In genomic region chr11:121581607-121582006, GRCh38 we compare ENCODE assay signal across 15 cellular contexts.
DNase-seq lines count a peak whose midpoint lies in the region; ATAC-seq lines count a peak whose summit lies in the region.
"Had no signal": no experiment of that assay in that cellular context is flagged by ENCODE, and none has a peak within 500 bp of the region (broad histone marks: within the 10 kb centered on the region; RNA-seq: fewer than 3 reads in every experiment).

No MANE protein-coding gene starts in this region.

- peaks cover 15 to 22% (median 20%) of the 10 kb centered on the region in 4 donors for H3K4me1 Mint-ChIP-seq in CD4-positive, CD25-positive, alpha-beta regulatory T cell
- H3K4me1 Mint-ChIP-seq in T-helper 1 cell treated with Interleukin-12 subunit alpha and Interleukin-12 subunit beta and Interleukin-4 antibody, amounts not matched to agents 30 μg/mL and 1 μg/mL, for 36 hours (ENCODE audit: low read depth) = peaks cover 27% of the 10 kb centered on the region
- H3K4me1 Mint-ChIP-seq in central memory CD8-positive, alpha-beta T cell = peaks cover 44% of the 10 kb centered on the region
- H3K4me1 Mint-ChIP-seq: endodermal cell had no signal

- H3K4me3 Mint-ChIP-seq in CD4-positive, CD25-positive, alpha-beta regulatory T cell = no peak overlapping the region
- peak overlapping the region; percentile 22 for H3K4me3 Mint-ChIP-seq in T-helper 1 cell treated with Interleukin-12 subunit alpha and Interleukin-12 subunit beta and Interleukin-4 antibody, amounts not matched to agents 30 μg/mL and 1 μg/mL, for 36 hours
- no peak overlapping the region for H3K4me3 Mint-ChIP-seq in central memory CD8-positive, alpha-beta T cell
- H3K4me3 Mint-ChIP-seq: endodermal cell had no signal

- H4K20me1 ChIP-seq in BLaER1 = no peaks in the 10 kb centered on the region

- peak overlapping the region; percentile 63 for H3K27ac ChIP-seq in BLaER1
- no peak overlapping the region for H3K27ac ChIP-seq in CD4-positive, CD25-positive, alpha-beta regulatory T cell (ENCODE audit: insufficient read depth, low read length, poor library complexity, severe bottlenecking)
- H3K27ac ChIP-seq: vagina had no signal

- H3K27me3 ChIP-seq in BLaER1 = no peaks in the 10 kb centered on the region
- no peaks in the 10 kb centered on the region for H3K27me3 ChIP-seq in CD4-positive, CD25-positive, alpha-beta regulatory T cell (ENCODE audit: control insufficient read depth, insufficient read depth, low read length)
- H3K27me3 ChIP-seq: ovary, vagina had no signal

- H3K9ac ChIP-seq in BLaER1 = no peak overlapping the region

- H3K9me3 ChIP-seq in BLaER1 = peaks cover 23% of the 10 kb centered on the region
- no peaks in the 10 kb centered on the region for H3K9me3 ChIP-seq in CD4-positive, CD25-positive, alpha-beta regulatory T cell (ENCODE audit: control insufficient read depth in 2 of 2, low read length in 2 of 2)
- H3K9me3 ChIP-seq: ovary, vagina had no signal

- no peak for DNase-seq in CD4-positive, CD25-positive, alpha-beta regulatory T cell
- DNase-seq in central memory CD8-positive, alpha-beta T cell (ENCODE audit: low spot score in 2 of 2) = no peak
- no peak for DNase-seq in HPDE6-E6E7 (ENCODE audit: extremely low spot score)
- no peak for DNase-seq in HCEC 1CT
- DNase-seq in occipital lobe (lab: John Stamatoyannopoulos, UW) = no peak
- DNase-seq: activated CD4-positive, CD25-positive, alpha-beta regulatory T cell treated with anti-CD3 and anti-CD28 coated beads, Interleukin-2, amount 50 U/mL, for 72 hours; AML-193; DMS 273 treated with DMSO at 0.1 percent for 48 hours; endodermal cell; NCI-H1048; ovary; SHP77 treated with DMSO at 0.1 percent for 48 hours had no signal

- H3K36me3 Mint-ChIP-seq in CD4-positive, CD25-positive, alpha-beta regulatory T cell = peaks cover 64% of the 10 kb centered on the region
- H3K36me3 Mint-ChIP-seq in T-helper 1 cell treated with Interleukin-12 subunit alpha and Interleukin-12 subunit beta and Interleukin-4 antibody, amounts not matched to agents 30 μg/mL and 1 μg/mL, for 36 hours (ENCODE audit: low read depth) = peaks cover 70% of the 10 kb centered on the region
- peaks cover 81% of the 10 kb centered on the region for H3K36me3 Mint-ChIP-seq in central memory CD8-positive, alpha-beta T cell (ENCODE audit: insufficient read depth)

- H3K27ac Mint-ChIP-seq in CD4-positive, CD25-positive, alpha-beta regulatory T cell = peak overlapping the region; percentile 53 to 90 (median 82)
- H3K27ac Mint-ChIP-seq in T-helper 1 cell treated with Interleukin-12 subunit alpha and Interleukin-12 subunit beta and Interleukin-4 antibody, amounts not matched to agents 30 μg/mL and 1 μg/mL, for 36 hours = peak overlapping the region; percentile 78
- H3K27ac Mint-ChIP-seq in central memory CD8-positive, alpha-beta T cell (ENCODE audit: low read depth) = peak overlapping the region; percentile 64
- H3K27ac Mint-ChIP-seq: endodermal cell had no signal

- no peak overlapping the region for H3K4me3 ChIP-seq in BLaER1
- H3K4me3 ChIP-seq in CD4-positive, CD25-positive, alpha-beta regulatory T cell (ENCODE audit: low read depth, low read length) = no peak overlapping the region
- H3K4me3 ChIP-seq: ovary, vagina had no signal

- H3K9me3 Mint-ChIP-seq in CD4-positive, CD25-positive, alpha-beta regulatory T cell = no peaks in the 10 kb centered on the region
- H3K9me3 Mint-ChIP-seq in T-helper 1 cell treated with Interleukin-12 subunit alpha and Interleukin-12 subunit beta and Interleukin-4 antibody, amounts not matched to agents 30 μg/mL and 1 μg/mL, for 36 hours = peaks cover 6% of the 10 kb centered on the region
- H3K9me3 Mint-ChIP-seq in central memory CD8-positive, alpha-beta T cell = peaks cover 9% of the 10 kb centered on the region

- peaks cover 27% of the 10 kb centered on the region for H3K4me1 ChIP-seq in BLaER1
- H3K4me1 ChIP-seq in CD4-positive, CD25-positive, alpha-beta regulatory T cell (ENCODE audit: control insufficient read depth, insufficient read depth, low read length, poor library complexity, severe bottlenecking) = peaks cover 3% of the 10 kb centered on the region

- H3K4me2 ChIP-seq in BLaER1 = peak overlapping the region; percentile 59

- ATAC-seq in CD4-positive, CD25-positive, alpha-beta regulatory T cell (ENCODE audit: low read depth in 2 of 2) = no peak
- ATAC-seq in central memory CD8-positive, alpha-beta T cell (replicated peaks; ENCODE audit: extremely low read depth, poor library complexity, severe bottlenecking) = no peak

- H3K27me3 Mint-ChIP-seq in CD4-positive, CD25-positive, alpha-beta regulatory T cell = no peaks in the 10 kb centered on the region
- no peaks in the 10 kb centered on the region for H3K27me3 Mint-ChIP-seq in T-helper 1 cell treated with Interleukin-12 subunit alpha and Interleukin-12 subunit beta and Interleukin-4 antibody, amounts not matched to agents 30 μg/mL and 1 μg/mL, for 36 hours (ENCODE audit: low read depth)
- H3K27me3 Mint-ChIP-seq in central memory CD8-positive, alpha-beta T cell = no peaks in the 10 kb centered on the region

- peaks cover 56% of the 10 kb centered on the region for H3K36me3 ChIP-seq in BLaER1
- H3K36me3 ChIP-seq in CD4-positive, CD25-positive, alpha-beta regulatory T cell (ENCODE audit: control insufficient read depth, insufficient read depth, low read length) = peaks cover 95% of the 10 kb centered on the region
- H3K36me3 ChIP-seq: ovary had no signal
